ENCODE assay signal across 6 cellular contexts in the genomic region with DNA sequence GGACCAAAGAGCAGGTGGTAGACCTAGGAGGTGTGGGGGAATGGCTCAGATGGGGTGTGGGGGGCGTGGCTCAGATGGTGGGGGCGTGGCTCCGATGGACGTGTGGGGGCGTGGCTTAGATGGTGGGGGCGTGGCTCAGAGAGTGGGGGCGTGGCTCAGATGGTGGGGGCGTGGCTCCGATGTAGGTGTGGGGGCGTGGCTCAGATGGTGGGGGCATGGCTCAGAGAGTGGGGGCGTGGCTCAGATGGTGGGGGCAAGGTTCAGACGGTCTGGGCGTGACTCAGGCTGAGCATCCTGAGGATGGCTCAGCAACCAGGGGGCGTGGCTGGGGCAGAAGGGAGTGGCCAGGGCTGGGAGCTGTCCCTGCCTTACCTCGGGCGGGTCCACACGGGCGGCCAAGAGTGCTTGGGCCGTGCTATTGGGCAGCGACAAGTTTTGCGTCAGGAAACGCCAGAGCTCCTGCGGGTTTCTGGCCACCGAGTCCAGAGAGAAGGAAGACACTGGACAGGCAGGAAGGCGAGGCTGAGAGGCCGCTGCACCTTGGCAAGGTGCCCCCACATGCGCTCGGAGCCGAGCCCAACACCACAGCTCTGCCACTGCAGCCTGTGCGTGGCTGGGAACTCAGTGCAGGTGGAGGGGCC. TPM values are rescaled to one million over a fixed set of nuclear protein-coding genes. Genes with fewer than 3 reads are reported as not detected.
DNase-seq lines count a peak whose midpoint lies in the region; ATAC-seq and TF ChIP-seq lines count a peak whose summit lies in the region.

No MANE protein-coding gene starts in this region.

- TF ChIP-seq CTCF in 22Rv1 (IDR thresholded peaks at IDR 0.05) = no peak
- no peak for TF ChIP-seq CTCF in IMR-90 (conservative IDR thresholded peaks at IDR 0.05; ENCODE audit: low read depth, low read length)

- H3K9me1 ChIP-seq in IMR-90 (ENCODE audit: insufficient read depth, low read length) = peaks cover 4% of the 10 kb centered on the region; the same call in 1 of the 2 replicates

- no peak overlapping the region for H4K5ac ChIP-seq in IMR-90 (ENCODE audit: low read depth, low read length)

- H3K27ac ChIP-seq in 22Rv1 = peak overlapping the region; percentile 91
- H3K27ac ChIP-seq in IMR-90 (ENCODE audit: insufficient read depth, low read length) = no peak overlapping the region
- no peak overlapping the region for H3K27ac ChIP-seq in right cardiac atrium (ENCODE audit: low read length)

- no peak overlapping the region for H3K14ac ChIP-seq in IMR-90 (replicated peaks; ENCODE audit: low read depth, low read length)

- H3K79me1 ChIP-seq in IMR-90 (ENCODE audit: low read depth in 1 of 2, low read length in 2 of 2) = peaks cover 0 to 1% of the 10 kb centered on the region in 2 experiments; a peak in 2 of 4 replicates

- no peak overlapping the region for H3K23ac ChIP-seq in IMR-90 (ENCODE audit: low read depth, low read length)

- 78% methylated on average over 12 of the region's 30 CpGs; no CpG with 5 or more reads in 1 of the 2 experiments for WGBS in IMR-90 (ENCODE audit: extremely low coverage in 2 of 2, insufficient read length in 1 of 2), 2 experiments
- 62% methylated on average over 30 of the region's 30 CpGs for WGBS in right cardiac atrium

- H2BK5ac ChIP-seq in IMR-90 (ENCODE audit: low read depth, low read length, poor library complexity, severe bottlenecking) = no peak overlapping the region

- intact Hi-C loops in IMR-90 (cut with micrococcal nuclease) = no loop called here
- intact Hi-C loops in right cardiac atrium (cut with DNase I) = no loop called here

- H2AFZ ChIP-seq in IMR-90 (replicated peaks; ENCODE audit: low read length, poor library complexity) = peak overlapping the region; percentile 41

- BruUV-seq in IMR-90 (replicated peaks; lab: Mats Ljungman, UMichigan) = no TSS peak

- peak overlapping the region; percentile 3; the same call in 1 of the 2 replicates for H2AK5ac ChIP-seq in IMR-90 (ENCODE audit: low read depth, low read length)

- peaks cover 12% of the 10 kb centered on the region; the same call in 1 of the 2 replicates for H3K36me3 ChIP-seq in IMR-90 (ENCODE audit: control insufficient read depth, insufficient read depth, low read length)

- in situ Hi-C loops in IMR-90 (cut with MboI; ENCODE audit: low sequenced_read_pairs) = no loop called here

- no peak overlapping the region for H3K4ac ChIP-seq in IMR-90 (ENCODE audit: low read depth, low read length)

- no peaks in the 10 kb centered on the region for H3K27me3 ChIP-seq in IMR-90 (ENCODE audit: control insufficient read depth, insufficient read depth, low read length)
- H3K27me3 ChIP-seq in right cardiac atrium (ENCODE audit: control insufficient read depth, insufficient read depth) = no peaks in the 10 kb centered on the region

- no peak overlapping the region for H3K56ac ChIP-seq in IMR-90 (ENCODE audit: extremely low read depth, insufficient read depth, low read length)

- H3K4me3 Mint-ChIP-seq in activated CD4-positive, alpha-beta memory T cell treated with anti-CD3 and anti-CD28 coated beads, Interleukin-2, amount 10 ng/mL, durations not matched to agents 7 days and 5 days = no peak overlapping the region

- TF ChIP-seq POLR2A in IMR-90 (IDR thresholded peaks at IDR 0.05; ENCODE audit: low read depth, low read length) = no peak

- H3K9ac ChIP-seq in IMR-90 (ENCODE audit: low read depth, low read length) = no peak overlapping the region

- peak; percentile 74 for ATAC-seq in IMR-90 (ENCODE audit: low read depth)
- ATAC-seq in right cardiac atrium = peak; percentile 17 to 27
- no peak for ATAC-seq in HG03460 (IDR thresholded peaks at IDR 0.05; ENCODE audit: unreplicated experiment)

- H2AK9ac ChIP-seq in IMR-90 (replicated peaks; ENCODE audit: low read depth, low read length, poor library complexity) = no peak overlapping the region

- dilution Hi-C loops in IMR-90 (cut with HindIII; ENCODE audit: low sequenced_read_pairs, unreplicated experiment) = no loop called here

- H2BK120ac ChIP-seq in IMR-90 (ENCODE audit: low read depth, low read length) = no peak overlapping the region

- H2BK15ac ChIP-seq in IMR-90 (ENCODE audit: low read depth, low read length) = no peak overlapping the region

- no peak overlapping the region for H4K8ac ChIP-seq in IMR-90 (ENCODE audit: low read depth in 2 of 2, low read length in 2 of 2)

- H3K4me3 ChIP-seq in IMR-90 (ENCODE audit: insufficient read depth, low read depth, low read length) = no peak overlapping the region
- H3K4me3 ChIP-seq in right cardiac atrium (ENCODE audit: low read length) = no peak overlapping the region

- no peak overlapping the region for H3K18ac ChIP-seq in IMR-90 (ENCODE audit: low read depth, low read length)

- peak overlapping the region; percentile 56 for H3K27ac Mint-ChIP-seq in activated CD4-positive, alpha-beta memory T cell treated with anti-CD3 and anti-CD28 coated beads, Interleukin-2, amount 10 ng/mL, durations not matched to agents 7 days and 5 days

- no peak overlapping the region for H2BK20ac ChIP-seq in IMR-90 (ENCODE audit: low read depth, low read length)

- TF ChIP-seq RAD21 in IMR-90 (IDR thresholded peaks at IDR 0.05; ENCODE audit: low read length) = no peak

- DNase-seq in IMR-90 (peak; percentile 68), right cardiac atrium (no peak)
- DNase-seq in activated CD4-positive, alpha-beta memory T cell treated with anti-CD3 and anti-CD28 coated beads, Interleukin-2, amount 10 ng/mL, durations not matched to agents 7 days and 5 days = peak; percentile 86
- DNase-seq in stimulated activated CD8-positive, alpha-beta memory T cell treated with anti-CD3 and anti-CD28 coated beads, Interleukin-7, amount 100 ng/mL, for 4 hours (ENCODE audit: low read depth in 2 of 2) = peak; percentile 59 to 64

- H3K9me3 ChIP-seq in IMR-90 (ENCODE audit: control insufficient read depth, insufficient read depth, low read length) (no peaks in the 10 kb centered on the region), right cardiac atrium (ENCODE audit: control insufficient read depth, low read length) (no peaks in the 10 kb centered on the region)

- no peaks in the 10 kb centered on the region for H3K9me3 Mint-ChIP-seq in activated CD4-positive, alpha-beta memory T cell treated with anti-CD3 and anti-CD28 coated beads, Interleukin-2, amount 10 ng/mL, durations not matched to agents 7 days and 5 days

- peaks cover 12% of the 10 kb centered on the region for H3K4me1 Mint-ChIP-seq in activated CD4-positive, alpha-beta memory T cell treated with anti-CD3 and anti-CD28 coated beads, Interleukin-2, amount 10 ng/mL, durations not matched to agents 7 days and 5 days

- no peaks in the 10 kb centered on the region; the same call in 1 of the 2 replicates for H4K20me1 ChIP-seq in IMR-90 (ENCODE audit: insufficient read depth, low read length)

- H3K27me3 Mint-ChIP-seq in activated CD4-positive, alpha-beta memory T cell treated with anti-CD3 and anti-CD28 coated beads, Interleukin-2, amount 10 ng/mL, durations not matched to agents 7 days and 5 days = no peaks in the 10 kb centered on the region

- POLR2A ChIA-PET in IMR-90 (lab: Charles Lee; ENCODE audit: unreplicated experiment) = no interaction called here
- POLR2A ChIA-PET in activated CD4-positive, alpha-beta memory T cell treated with anti-CD3 and anti-CD28 coated beads, Interleukin-2, amount 10 ng/mL, durations not matched to agents 7 days and 5 days (lab: Charles Lee) = interaction anchor here (0.6 to 1.6 kb wide), 3 partner anchors 12 to 54 kb away, joined by 3 to 8 read pairs (median 4); no protein-coding TSS in a partner anchor

- no peak overlapping the region for H3K4me2 ChIP-seq in IMR-90 (ENCODE audit: low read depth, low read length)

- CTCF ChIA-PET in IMR-90 (lab: Yijun Ruan, JAX) = no interaction called here
- CTCF ChIA-PET in activated CD4-positive, alpha-beta memory T cell treated with anti-CD3 and anti-CD28 coated beads, Interleukin-2, amount 10 ng/mL, durations not matched to agents 7 days and 5 days (lab: Charles Lee) = interaction anchor here (1.6 kb wide), 1 partner anchor 14 kb away, joined by 5 read pairs; no protein-coding TSS in a partner anchor

- H3K4me1 ChIP-seq in IMR-90 (ENCODE audit: control insufficient read depth, insufficient read depth, low read length) = peaks cover under 1% of the 10 kb centered on the region
- no peaks in the 10 kb centered on the region for H3K4me1 ChIP-seq in right cardiac atrium (ENCODE audit: control insufficient read depth, insufficient read depth, low read length)

- H3K36me3 Mint-ChIP-seq in activated CD4-positive, alpha-beta memory T cell treated with anti-CD3 and anti-CD28 coated beads, Interleukin-2, amount 10 ng/mL, durations not matched to agents 7 days and 5 days (ENCODE audit: low read depth) = peaks cover 3% of the 10 kb centered on the region

- no peak overlapping the region for H4K91ac ChIP-seq in IMR-90 (ENCODE audit: insufficient read depth, low read depth, low read length)

RNA-seq across cellular contexts. Expression of gene ABCA2, which starts 5.9 kb away (rescaled TPM):
- total RNA-seq in IMR-90 (2012; rRNA removed) (3.8 and 4.4 TPM in 2 replicates), right cardiac atrium (10 to 100 TPM; 32.2 to 42.4 (median 39.3) TPM)
- polyA plus RNA-seq in IMR-90 (2012; rRNA removed) (46.0 and 52.3 TPM in 2 replicates), right cardiac atrium (40.4 TPM)
- 11.9 and 56.9 TPM in 2 replicates for polyA plus RNA-seq in IMR-90 (2012; cell fraction: cytosol; rRNA removed)
- 194 and 536 TPM in 2 replicates for polyA plus RNA-seq in IMR-90 (2012; cell fraction: nucleus; rRNA removed; ENCODE audit: low replicate concordance)
- total RNA-seq in activated CD4-positive, alpha-beta memory T cell treated with anti-CD3 and anti-CD28 coated beads, Interleukin-2, amount 10 ng/mL, durations not matched to agents 7 days and 5 days = 10 to 100 TPM; 55.5 to 65.9 TPM

RNA-seq across cellular contexts. Expression of gene FUT7, which starts 9.8 kb away (rescaled TPM):
- total RNA-seq in IMR-90 (2012; rRNA removed) (not detected in 2 replicates), right cardiac atrium (under 1 TPM in 3 of 4 donors, not detected in 1; 0.09 to 0.24 (median 0.20) TPM)
- polyA plus RNA-seq in IMR-90 (2012; rRNA removed) (not detected in 2 replicates), right cardiac atrium (0.07 TPM)
- not detected in 2 replicates for polyA plus RNA-seq in IMR-90 (2012; cell fraction: cytosol; rRNA removed)
- polyA plus RNA-seq in IMR-90 (2012; cell fraction: nucleus; rRNA removed; ENCODE audit: low replicate concordance) = 0.02 and 0.03 TPM in 2 replicates
- 10 to 100 TPM in 1 of 2 experiments, 1 to 10 TPM in 1; 9.9 to 10.4 TPM for total RNA-seq in activated CD4-positive, alpha-beta memory T cell treated with anti-CD3 and anti-CD28 coated beads, Interleukin-2, amount 10 ng/mL, durations not matched to agents 7 days and 5 days

RNA-seq across cellular contexts. Expression of gene NPDC1, which starts 23.9 kb away (rescaled TPM):
- 2.7 and 2.8 TPM in 2 replicates for total RNA-seq in IMR-90 (2012; rRNA removed)
- polyA plus RNA-seq in IMR-90 (2012; rRNA removed) = 58.1 and 74.0 TPM in 2 replicates
- polyA plus RNA-seq in IMR-90 (2012; cell fraction: cytosol; rRNA removed) = 57.6 and 91.2 TPM in 2 replicates
- 327 and 712 TPM in 2 replicates for polyA plus RNA-seq in IMR-90 (2012; cell fraction: nucleus; rRNA removed; ENCODE audit: low replicate concordance)
- total RNA-seq in activated CD4-positive, alpha-beta memory T cell treated with anti-CD3 and anti-CD28 coated beads, Interleukin-2, amount 10 ng/mL, durations not matched to agents 7 days and 5 days = 10 to 100 TPM; 82.8 to 89.2 TPM
- total RNA-seq in right cardiac atrium = 10 to 100 TPM; 68.3 to 81.0 (median 71.4) TPM
- 69.7 TPM for polyA plus RNA-seq in right cardiac atrium

RNA-seq across cellular contexts. Expression of gene CLIC3, which starts 25.7 kb away (rescaled TPM):
- total RNA-seq in IMR-90 (2012; rRNA removed) (0.18 and 0.28 TPM in 2 replicates), right cardiac atrium (1 to 10 TPM; 2.8 to 6.2 (median 4.8) TPM)
- polyA plus RNA-seq in IMR-90 (2012; rRNA removed) (1.7 and 2.1 TPM in 2 replicates), right cardiac atrium (6.2 TPM)
- 2.7 and 3.4 TPM in 2 replicates for polyA plus RNA-seq in IMR-90 (2012; cell fraction: cytosol; rRNA removed)
- polyA plus RNA-seq in IMR-90 (2012; cell fraction: nucleus; rRNA removed; ENCODE audit: low replicate concordance) = 0.87 and 4.1 TPM in 2 replicates
- 1 to 10 TPM; 3.7 to 4.9 TPM for total RNA-seq in activated CD4-positive, alpha-beta memory T cell treated with anti-CD3 and anti-CD28 coated beads, Interleukin-2, amount 10 ng/mL, durations not matched to agents 7 days and 5 days

RNA-seq across cellular contexts. Expression of gene PAXX, which starts 29.9 kb away (rescaled TPM):
- total RNA-seq in IMR-90 (2012; rRNA removed) (4.4 and 5.7 TPM in 2 replicates), right cardiac atrium (10 to 100 TPM; 24.8 to 30.4 (median 27.6) TPM)
- polyA plus RNA-seq in IMR-90 (2012; rRNA removed) (24.6 and 30.2 TPM in 2 replicates), right cardiac atrium (44.5 TPM)
- 19.0 and 28.4 TPM in 2 replicates for polyA plus RNA-seq in IMR-90 (2012; cell fraction: cytosol; rRNA removed)
- 79.5 and 226 TPM in 2 replicates for polyA plus RNA-seq in IMR-90 (2012; cell fraction: nucleus; rRNA removed; ENCODE audit: low replicate concordance)
- total RNA-seq in activated CD4-positive, alpha-beta memory T cell treated with anti-CD3 and anti-CD28 coated beads, Interleukin-2, amount 10 ng/mL, durations not matched to agents 7 days and 5 days = 10 to 100 TPM; 64.4 to 68.5 TPM

Comparison
In these comparisons a context has a peak if more than half of its experiments do, and no peak if none do; other contexts are left out.
1. DNase-seq: peak in IMR-90 (single experiment), activated CD4-positive, alpha-beta memory T cell treated with anti-CD3 and anti-CD28 coated beads, Interleukin-2, amount 10 ng/mL, durations not matched to agents 7 days and 5 days (single experiment) and stimulated activated CD8-positive, alpha-beta memory T cell treated with anti-CD3 and anti-CD28 coated beads, Interleukin-7, amount 100 ng/mL, for 4 hours (2 of 2); none in right cardiac atrium (0 of 3).
2. RNA of gene FUT7, which starts 9.8 kb away (total RNA-seq): 9.9 to 10.4 TPM in activated CD4-positive, alpha-beta memory T cell treated with anti-CD3 and anti-CD28 coated beads, Interleukin-2, amount 10 ng/mL, durations not matched to agents 7 days and 5 days; 0.09 to 0.24 TPM in right cardiac atrium and not detected in IMR-90; every median in the first group is over 4 times any median in the second.
3. RNA of gene NPDC1, which starts 23.9 kb away (total RNA-seq): 82.8 to 89.2 TPM in activated CD4-positive, alpha-beta memory T cell treated with anti-CD3 and anti-CD28 coated beads, Interleukin-2, amount 10 ng/mL, durations not matched to agents 7 days and 5 days and 68.3 to 81.0 TPM in right cardiac atrium; 2.7 to 2.8 TPM in IMR-90; every median in the first group is over 10 times any median in the second.